In the genomic region with DNA sequence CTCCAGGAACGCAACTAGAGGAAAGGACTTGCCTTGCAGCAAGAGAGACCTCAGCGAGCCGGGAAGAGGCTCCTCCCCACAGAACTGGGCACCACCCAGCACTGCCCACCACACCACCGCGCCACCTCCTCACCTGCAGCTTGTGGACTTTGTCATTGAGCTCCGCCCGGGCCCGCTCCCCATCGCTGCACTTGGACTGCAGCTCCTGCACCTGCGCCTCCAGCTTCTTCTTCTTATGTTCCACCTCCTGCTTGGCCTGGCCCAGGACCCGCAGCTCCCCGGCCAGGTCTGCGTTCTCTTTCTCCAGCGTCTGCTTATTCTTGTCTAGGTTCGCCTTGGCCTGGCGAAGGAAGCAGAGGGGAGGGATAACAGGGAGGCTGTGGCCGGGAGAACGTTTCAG, we compare ENCODE assay signal across 26 cellular contexts.
DNase-seq lines count a peak whose midpoint lies in the region; ATAC-seq and TF ChIP-seq lines count a peak whose summit lies in the region.
"Had no signal": no experiment of that assay in that cellular context is flagged by ENCODE, and none has a peak within 500 bp of the region (broad histone marks: within the 10 kb centered on the region; RNA-seq: fewer than 3 reads in every experiment).

No MANE protein-coding gene starts in this region.

- H3K4me1 ChIP-seq in GM23338 (ENCODE audit: insufficient read depth) (no peaks in the 10 kb centered on the region), Peyer's patch (peaks cover 0 to 12% (median 0%) of the 10 kb centered on the region in 4 donors), gastroesophageal sphincter (peaks cover 0 to 87% (median 0%) of the 10 kb centered on the region in 3 donors)
- H3K4me1 ChIP-seq: ascending aorta; BLaER1 treated with 17β-estradiol and CSF1 and Interleukin-3, amounts not matched to agents 10 nM and 100 nM; tibial nerve had no signal

- H3K4me3 Mint-ChIP-seq in GM23338 = no peak overlapping the region
- no peak overlapping the region for H3K4me3 Mint-ChIP-seq in stimulated activated naive CD8-positive, alpha-beta T cell treated with anti-CD3 and anti-CD28 coated beads, Interleukin-15, Interleukin-2, amounts not matched to agents 100 ng/mL and 50 ng/mL, for 24 hours
- H3K4me3 Mint-ChIP-seq: nephron progenitor cell had no signal

- no peak for DNase-seq in GM23338 (ENCODE audit: low spot score)
- DNase-seq in Peyer's patch = peak in 2 of 3 donors; percentile 78 to 86
- DNase-seq in NCI-H2171 (lab: John Stamatoyannopoulos, UW) = no peak
- DNase-seq in SW480 (ENCODE audit: low spot score) = no peak
- DNase-seq: activated gamma-delta T cell; activated T-cell treated with anti-CD3 and anti-CD28 coated beads, Interleukin-2, amount 50 U/mL, for 1 hour; COR-L47; erythroblast; glutamatergic neuron; HCEC 1CT; IMR-90; NCI-H146; NCI-H2107; nephron progenitor cell; T-helper 1 cell had no signal

- H3K27me3 Mint-ChIP-seq in GM23338 (ENCODE audit: insufficient read depth, low read depth, poor library complexity) = no peaks in the 10 kb centered on the region
- no peaks in the 10 kb centered on the region for H3K27me3 Mint-ChIP-seq in stimulated activated naive CD8-positive, alpha-beta T cell treated with anti-CD3 and anti-CD28 coated beads, Interleukin-15, Interleukin-2, amounts not matched to agents 100 ng/mL and 50 ng/mL, for 24 hours

- H3F3A ChIP-seq in GM23338 (replicated peaks; ENCODE audit: low read depth) = no peaks in the 10 kb centered on the region

- no peak overlapping the region for H3K27ac ChIP-seq in GM23338 (ENCODE audit: low read depth)
- H3K27ac ChIP-seq in Peyer's patch = no peak overlapping the region
- peak overlapping the region in 3 of 4 donors; percentile 51 to 77 (median 62) for H3K27ac ChIP-seq in gastroesophageal sphincter
- H3K27ac ChIP-seq: BLaER1 treated with 17β-estradiol and CSF1 and Interleukin-3, amounts not matched to agents 10 nM and 100 nM; cardiac muscle cell; tibial nerve had no signal

- H3K9me3 ChIP-seq in Peyer's patch (no peaks in the 10 kb centered on the region), gastroesophageal sphincter (no peaks in the 10 kb centered on the region)
- H3K9me3 ChIP-seq: ascending aorta; BLaER1 treated with 17β-estradiol and CSF1 and Interleukin-3, amounts not matched to agents 10 nM and 100 nM; tibial nerve had no signal

- TF ChIP-seq POLR2A in Peyer's patch (IDR thresholded peaks at IDR 0.05) = no peak
- TF ChIP-seq POLR2A in gastroesophageal sphincter (IDR thresholded peaks at IDR 0.05) = no peak

- no peaks in the 10 kb centered on the region for H3K27me3 ChIP-seq in GM23338 (ENCODE audit: insufficient read depth)
- no peaks in the 10 kb centered on the region for H3K27me3 ChIP-seq in Peyer's patch
- H3K27me3 ChIP-seq in gastroesophageal sphincter = no peaks in the 10 kb centered on the region
- H3K27me3 ChIP-seq: ascending aorta; BLaER1 treated with 17β-estradiol and CSF1 and Interleukin-3, amounts not matched to agents 10 nM and 100 nM; cardiac muscle cell; tibial nerve had no signal

- H3K36me3 ChIP-seq in GM23338 (ENCODE audit: insufficient read depth) (no peaks in the 10 kb centered on the region), Peyer's patch (peaks cover 0 to 39% (median 0%) of the 10 kb centered on the region in 3 donors), gastroesophageal sphincter (peaks cover 0 to 100% of the 10 kb centered on the region in 2 donors)
- H3K36me3 ChIP-seq: cardiac muscle cell had no signal

- no peaks in the 10 kb centered on the region for H3K79me2 ChIP-seq in GM23338 (replicated peaks; ENCODE audit: insufficient read depth)

- H3K27ac Mint-ChIP-seq in GM23338 = no peak overlapping the region; the same call in 1 of the 2 replicates
- H3K27ac Mint-ChIP-seq in stimulated activated naive CD8-positive, alpha-beta T cell treated with anti-CD3 and anti-CD28 coated beads, Interleukin-15, Interleukin-2, amounts not matched to agents 100 ng/mL and 50 ng/mL, for 24 hours = peak overlapping the region; percentile 24
- H3K27ac Mint-ChIP-seq: nephron progenitor cell had no signal

- H2AFZ ChIP-seq in GM23338 = no peak overlapping the region

- H3K4me1 Mint-ChIP-seq in GM23338 = no peaks in the 10 kb centered on the region
- no peaks in the 10 kb centered on the region for H3K4me1 Mint-ChIP-seq in stimulated activated naive CD8-positive, alpha-beta T cell treated with anti-CD3 and anti-CD28 coated beads, Interleukin-15, Interleukin-2, amounts not matched to agents 100 ng/mL and 50 ng/mL, for 24 hours (ENCODE audit: low read depth)

- H3K4me2 ChIP-seq in GM23338 = no peak overlapping the region
- H3K4me2 ChIP-seq: BLaER1 treated with 17β-estradiol and CSF1 and Interleukin-3, amounts not matched to agents 10 nM and 100 nM; smooth muscle cell had no signal

- no peak for TF ChIP-seq CTCF in GM23338 (conservative IDR thresholded peaks at IDR 0.05; ENCODE audit: low read depth in 2 of 2)
- peak in 1 of 6 experiments; percentile 17 for TF ChIP-seq CTCF in Peyer's patch (IDR thresholded peaks at IDR 0.05)
- no peak for TF ChIP-seq CTCF in gastroesophageal sphincter (IDR thresholded peaks at IDR 0.05)

- no peaks in the 10 kb centered on the region for H3K9me2 ChIP-seq in GM23338 (ENCODE audit: insufficient read depth)

- peak; percentile 43; the same call in 1 of the 3 replicates for ATAC-seq in GM23338
- no peak for ATAC-seq in gastroesophageal sphincter
- ATAC-seq in HG02588 (IDR thresholded peaks at IDR 0.05; ENCODE audit: unreplicated experiment) = no peak
- ATAC-seq: activated CD4-positive, CD25-positive, alpha-beta regulatory T cell treated with anti-CD3 and anti-CD28 coated beads, Interleukin-2, amount 50 U/mL, for 24 hours; left lobe of liver had no signal

- no peak for TF ChIP-seq EP300 in gastroesophageal sphincter (IDR thresholded peaks at IDR 0.05)

- no peaks in the 10 kb centered on the region for H3K9me3 Mint-ChIP-seq in GM23338
- H3K9me3 Mint-ChIP-seq in stimulated activated naive CD8-positive, alpha-beta T cell treated with anti-CD3 and anti-CD28 coated beads, Interleukin-15, Interleukin-2, amounts not matched to agents 100 ng/mL and 50 ng/mL, for 24 hours = no peaks in the 10 kb centered on the region
- H3K9me3 Mint-ChIP-seq: nephron progenitor cell had no signal

- H3K4me3 ChIP-seq in GM23338 (no peak overlapping the region), Peyer's patch (peak overlapping the region in 1 of 4 donors; percentile 7), gastroesophageal sphincter (no peak overlapping the region)
- H3K4me3 ChIP-seq: ascending aorta; BLaER1 treated with 17β-estradiol and CSF1 and Interleukin-3, amounts not matched to agents 10 nM and 100 nM; cardiac muscle cell; coronary artery; smooth muscle cell; tibial nerve had no signal

- 62 to 68% methylated on average over 3 to 9 of the region's 18 CpGs for WGBS in gastroesophageal sphincter (ENCODE audit: low coverage in 1 of 2), 2 donors

- H3K36me3 Mint-ChIP-seq in GM23338 (ENCODE audit: low read depth) = peaks cover 11% of the 10 kb centered on the region; the same call in 2 of the 3 replicates
- H3K36me3 Mint-ChIP-seq in stimulated activated naive CD8-positive, alpha-beta T cell treated with anti-CD3 and anti-CD28 coated beads, Interleukin-15, Interleukin-2, amounts not matched to agents 100 ng/mL and 50 ng/mL, for 24 hours (ENCODE audit: low read depth) = peaks cover 39% of the 10 kb centered on the region

- H4K20me1 ChIP-seq in GM23338 (replicated peaks; ENCODE audit: insufficient read depth) = no peaks in the 10 kb centered on the region

Comparison
In these comparisons a context has a peak if more than half of its experiments do, and no peak if none do; other contexts are left out.
1. DNase-seq: peak in Peyer's patch (2 of 3); none in GM23338 (single experiment), NCI-H2171 (single experiment) and SW480 (single experiment).
2. H3K27ac ChIP-seq: peak in gastroesophageal sphincter (3 of 4); none in GM23338 (single experiment) and Peyer's patch (0 of 4).